Comparison of ENCODE assay signal across 25 cellular contexts in genomic region chr13:51823351-51823750, GRCh38. TPM values are rescaled to one million over a fixed set of nuclear protein-coding genes. Genes with fewer than 3 reads are reported as not detected.
A peak's percentile ranks its signal among the peaks of the same experiment; 100 is the strongest.
DNase-seq lines count a peak whose midpoint lies in the region; ATAC-seq and TF ChIP-seq lines count a peak whose summit lies in the region.
"Had no signal": no experiment of that assay in that cellular context is flagged by ENCODE, and none has a peak within 500 bp of the region (broad histone marks: within the 10 kb centered on the region; RNA-seq: fewer than 3 reads in every experiment).

No MANE protein-coding gene starts in this region.

- peaks cover 94% of the 10 kb centered on the region for H3K4me1 Mint-ChIP-seq in activated naive CD4-positive, alpha-beta T cell treated with anti-CD3 and anti-CD28 coated beads, Interleukin-2, amount 50 U/mL, for 24 hours
- peaks cover 73 to 82% of the 10 kb centered on the region in 2 donors for H3K4me1 Mint-ChIP-seq in effector memory CD8-positive, alpha-beta T cell (ENCODE audit: low read depth in 2 of 2)
- H3K4me1 Mint-ChIP-seq in stimulated activated naive CD8-positive, alpha-beta T cell treated with anti-CD3 and anti-CD28 coated beads, Interleukin-15, amount 100 ng/mL, for 72 hours: peaks cover 88% of the 10 kb centered on the region
- peaks cover 61% of the 10 kb centered on the region for H3K4me1 Mint-ChIP-seq in stimulated activated memory B cell treated with anti-CD40 and anti-IgM and Interleukin-4, amounts not matched to agents 10 μg/mL and 1 μg/mL and 100 μg/mL, for 72 hours

- H3K27me3 Mint-ChIP-seq in activated naive CD4-positive, alpha-beta T cell treated with anti-CD3 and anti-CD28 coated beads, Interleukin-2, amount 50 U/mL, for 24 hours: no peaks in the 10 kb centered on the region
- no peaks in the 10 kb centered on the region for H3K27me3 Mint-ChIP-seq in effector memory CD8-positive, alpha-beta T cell
- no peaks in the 10 kb centered on the region for H3K27me3 Mint-ChIP-seq in stimulated activated naive CD8-positive, alpha-beta T cell treated with anti-CD3 and anti-CD28 coated beads, Interleukin-15, amount 100 ng/mL, for 72 hours
- H3K27me3 Mint-ChIP-seq in stimulated activated memory B cell treated with anti-CD40 and anti-IgM and Interleukin-4, amounts not matched to agents 10 μg/mL and 1 μg/mL and 100 μg/mL, for 72 hours: no peaks in the 10 kb centered on the region

- H3K4me3 Mint-ChIP-seq in activated naive CD4-positive, alpha-beta T cell treated with anti-CD3 and anti-CD28 coated beads, Interleukin-2, amount 50 U/mL, for 24 hours: peak overlapping the region; percentile 89
- H3K4me3 Mint-ChIP-seq in effector memory CD8-positive, alpha-beta T cell: peak overlapping the region in 1 of 2 donors; percentile 58
- H3K4me3 Mint-ChIP-seq in stimulated activated naive CD8-positive, alpha-beta T cell treated with anti-CD3 and anti-CD28 coated beads, Interleukin-15, amount 100 ng/mL, for 72 hours: peak overlapping the region; percentile 90 to 95
- H3K4me3 Mint-ChIP-seq in stimulated activated memory B cell treated with anti-CD40 and anti-IgM and Interleukin-4, amounts not matched to agents 10 μg/mL and 1 μg/mL and 100 μg/mL, for 72 hours: no peak overlapping the region

- H3K36me3 Mint-ChIP-seq in activated naive CD4-positive, alpha-beta T cell treated with anti-CD3 and anti-CD28 coated beads, Interleukin-2, amount 50 U/mL, for 24 hours: no peaks in the 10 kb centered on the region
- H3K36me3 Mint-ChIP-seq in effector memory CD8-positive, alpha-beta T cell (ENCODE audit: insufficient read depth): peaks cover 4% of the 10 kb centered on the region
- no peaks in the 10 kb centered on the region for H3K36me3 Mint-ChIP-seq in stimulated activated memory B cell treated with anti-CD40 and anti-IgM and Interleukin-4, amounts not matched to agents 10 μg/mL and 1 μg/mL and 100 μg/mL, for 72 hours

- H3K27ac ChIP-seq in mesenchymal stem cell (ENCODE audit: low read length, poor library complexity, severe bottlenecking): no peak overlapping the region
- no peak overlapping the region for H3K27ac ChIP-seq in gastrocnemius medialis
- H3K27ac ChIP-seq: body of pancreas, SK-N-MC had no signal

- in situ Hi-C loops in gastrocnemius medialis (cut with MboI; ENCODE audit: low sequenced_read_pairs in 4 of 4): loop anchor here in 3 of 4 donors (25.0 kb wide), 5 partner anchors 189 to 614 kb away; partner anchors contain the start of genes ALG11 (in 1 of the 3), ATP7B (in 1 of the 3), NEK5 (in 1 of the 3) and UTP14C (in 1 of the 3)

- H2BK15ac ChIP-seq in mesenchymal stem cell (ENCODE audit: low read depth, poor library complexity, severe bottlenecking): no peak overlapping the region

- no peak overlapping the region for H2BK120ac ChIP-seq in mesenchymal stem cell (ENCODE audit: low read depth, low read length)

- intact Hi-C loops in gastrocnemius medialis (cut with DNase I; ENCODE audit: low total_unique reads): no loop called here

- no peaks in the 10 kb centered on the region for H3K9me3 Mint-ChIP-seq in activated naive CD4-positive, alpha-beta T cell treated with anti-CD3 and anti-CD28 coated beads, Interleukin-2, amount 50 U/mL, for 24 hours
- no peaks in the 10 kb centered on the region for H3K9me3 Mint-ChIP-seq in effector memory CD8-positive, alpha-beta T cell
- no peaks in the 10 kb centered on the region for H3K9me3 Mint-ChIP-seq in stimulated activated naive CD8-positive, alpha-beta T cell treated with anti-CD3 and anti-CD28 coated beads, Interleukin-15, amount 100 ng/mL, for 72 hours
- H3K9me3 Mint-ChIP-seq in stimulated activated memory B cell treated with anti-CD40 and anti-IgM and Interleukin-4, amounts not matched to agents 10 μg/mL and 1 μg/mL and 100 μg/mL, for 72 hours: no peaks in the 10 kb centered on the region

- no peak for DNase-seq in activated naive CD4-positive, alpha-beta T cell treated with Interleukin-2 at 50 U/mL for 16 hours
- peak; percentile 7 for DNase-seq in MV-4-11 (lab: John Stamatoyannopoulos, UW)
- DNase-seq in effector memory CD8-positive, alpha-beta T cell: no peak
- DNase-seq in stimulated activated naive CD8-positive, alpha-beta T cell treated with anti-CD3 and anti-CD28 coated beads, Interleukin-15, amount 100 ng/mL, for 72 hours: no peak
- DNase-seq in mesenchymal stem cell: no peak
- DNase-seq in gastrocnemius medialis: no peak
- DNase-seq: activated CD4-positive, CD25-positive, alpha-beta regulatory T cell; body of pancreas; Calu3; glutamatergic neuron; MM.1S; NCI-H345; posterior cingulate gyrus; stimulated activated CD4-positive, alpha-beta T cell treated with anti-CD3 and anti-CD28 coated beads, Interleukin-2, amount 100 ng/mL, for 24 hours; stomach; trophoblast cell had no signal

- no peak overlapping the region for H4K8ac ChIP-seq in mesenchymal stem cell (ENCODE audit: low read length)

- H2AFZ ChIP-seq in mesenchymal stem cell (ENCODE audit: low read depth, low read length): no peak overlapping the region

- ATAC-seq in effector memory CD8-positive, alpha-beta T cell (replicated peaks): no peak
- no peak for ATAC-seq in stimulated activated naive CD8-positive, alpha-beta T cell treated with anti-CD3 and anti-CD28 coated beads, Interleukin-15, amount 100 ng/mL, for 72 hours
- ATAC-seq in gastrocnemius medialis: no peak
- ATAC-seq in stimulated activated memory B cell treated with anti-CD40 and anti-IgM and Interleukin-4, amounts not matched to agents 10 μg/mL and 1 μg/mL and 100 μg/mL, for 72 hours: no peak
- ATAC-seq: body of pancreas, Panc1 had no signal

- H3K23ac ChIP-seq in mesenchymal stem cell (ENCODE audit: low read length in 2 of 2): no peak overlapping the region

- H4K91ac ChIP-seq in mesenchymal stem cell (ENCODE audit: low read length): no peak overlapping the region

- peaks cover 57 to 62% of the 10 kb centered on the region in 2 experiments for H3K27me3 ChIP-seq in mesenchymal stem cell (ENCODE audit: control insufficient read depth in 1 of 2, insufficient read depth in 1 of 2, low read length in 2 of 2)
- no peaks in the 10 kb centered on the region for H3K27me3 ChIP-seq in gastrocnemius medialis
- H3K27me3 ChIP-seq: body of pancreas, stomach had no signal

- no peak overlapping the region for H3K9ac ChIP-seq in mesenchymal stem cell (ENCODE audit: low read length)

- WGBS in mesenchymal stem cell: 90% methylated on average over 2 of the region's 2 CpGs

- H3K27ac Mint-ChIP-seq in activated naive CD4-positive, alpha-beta T cell treated with anti-CD3 and anti-CD28 coated beads, Interleukin-2, amount 50 U/mL, for 24 hours: peak overlapping the region; percentile 99
- H3K27ac Mint-ChIP-seq in effector memory CD8-positive, alpha-beta T cell: peak overlapping the region; percentile 79 to 88
- H3K27ac Mint-ChIP-seq in stimulated activated naive CD8-positive, alpha-beta T cell treated with anti-CD3 and anti-CD28 coated beads, Interleukin-15, amount 100 ng/mL, for 72 hours: peak overlapping the region; percentile 96 to 97
- no peak overlapping the region for H3K27ac Mint-ChIP-seq in stimulated activated memory B cell treated with anti-CD40 and anti-IgM and Interleukin-4, amounts not matched to agents 10 μg/mL and 1 μg/mL and 100 μg/mL, for 72 hours

- no peak for TF ChIP-seq CTCF in gastrocnemius medialis (IDR thresholded peaks at IDR 0.05 in 4 of 5, conservative IDR thresholded peaks at IDR 0.05 in 1 of 5)

- H3K9me3 ChIP-seq in mesenchymal stem cell (ENCODE audit: control insufficient read depth, low read length) (no peaks in the 10 kb centered on the region), gastrocnemius medialis (no peaks in the 10 kb centered on the region)
- H3K9me3 ChIP-seq: body of pancreas, stomach had no signal

- no peak overlapping the region for H2BK12ac ChIP-seq in mesenchymal stem cell (ENCODE audit: low read length in 2 of 2)

- H3K14ac ChIP-seq in mesenchymal stem cell (ENCODE audit: low read length in 2 of 2): no peak overlapping the region

- H3K4me1 ChIP-seq in mesenchymal stem cell (ENCODE audit: control insufficient read depth, insufficient read depth, low read depth, low read length): peaks cover 2% of the 10 kb centered on the region
- H3K4me1 ChIP-seq in gastrocnemius medialis: peaks cover 14 to 15% of the 10 kb centered on the region in 2 donors
- H3K4me1 ChIP-seq: body of pancreas had no signal

- no peaks in the 10 kb centered on the region for H3K36me3 ChIP-seq in mesenchymal stem cell (ENCODE audit: control insufficient read depth in 1 of 2, insufficient read depth in 2 of 2, low read depth in 1 of 2, low read length in 2 of 2)
- H3K36me3 ChIP-seq in gastrocnemius medialis: no peaks in the 10 kb centered on the region
- H3K36me3 ChIP-seq: stomach had no signal

- H3K79me1 ChIP-seq in mesenchymal stem cell (replicated peaks; ENCODE audit: low read length, poor library complexity, severe bottlenecking): no peaks in the 10 kb centered on the region

- H2BK5ac ChIP-seq in mesenchymal stem cell (ENCODE audit: low read depth, low read length, poor library complexity, severe bottlenecking): no peak overlapping the region

- H2AK5ac ChIP-seq in mesenchymal stem cell (ENCODE audit: low read length, severe bottlenecking): no peak overlapping the region

- no peak overlapping the region for H3K4me2 ChIP-seq in mesenchymal stem cell (ENCODE audit: low read length, poor library complexity, severe bottlenecking)

- H3K18ac ChIP-seq in mesenchymal stem cell (ENCODE audit: low read depth in 1 of 2, low read length in 2 of 2): no peak overlapping the region

- TF ChIP-seq POLR2A in gastrocnemius medialis (IDR thresholded peaks at IDR 0.05): no peak

- H3K4me3 ChIP-seq in mesenchymal stem cell (ENCODE audit: insufficient read depth in 1 of 2, low read depth in 1 of 2, low read length in 2 of 2): no peak overlapping the region
- H3K4me3 ChIP-seq in gastrocnemius medialis: no peak overlapping the region
- H3K4me3 ChIP-seq: body of pancreas, SK-N-MC, stomach had no signal

- no peak overlapping the region for H3K4ac ChIP-seq in mesenchymal stem cell (ENCODE audit: low read depth in 1 of 2, low read length in 2 of 2)

RNA-seq across cellular contexts. Expression of gene DHRS12, which starts 19.4 kb away (rescaled TPM):
- 4.4 TPM for polyA plus RNA-seq in mesenchymal stem cell (2013, experiment 1 of 2)
- polyA plus RNA-seq in mesenchymal stem cell (2013, experiment 2 of 2): 4.4 TPM
- total RNA-seq in gastrocnemius medialis: 1 to 10 TPM; 1.8 to 6.0 (median 4.7) TPM
- total RNA-seq: Daoy had no signal

RNA-seq across cellular contexts. Expression of gene TMEM272, which starts 21.6 kb away (rescaled TPM):
- polyA plus RNA-seq in mesenchymal stem cell (2013, experiment 1 of 2): not detected
- polyA plus RNA-seq in mesenchymal stem cell (2013, experiment 2 of 2): not detected
- total RNA-seq in gastrocnemius medialis: under 1 TPM in 3 of 4 donors, not detected in 1; 0.20 to 0.41 (median 0.27) TPM
- total RNA-seq: body of pancreas, Calu3, Daoy, fibroblast of lung, skeletal muscle tissue had no signal
- polyA plus RNA-seq: fibroblast of lung had no signal

RNA-seq across cellular contexts. Expression of gene CCDC70, which starts 38.4 kb away (rescaled TPM):
- polyA plus RNA-seq in mesenchymal stem cell (2013, experiment 1 of 2): not detected
- polyA plus RNA-seq in mesenchymal stem cell (2013, experiment 2 of 2): not detected
- total RNA-seq in gastrocnemius medialis: not detected
- total RNA-seq: body of pancreas, Calu3, Daoy, fibroblast of lung, mesenteric fat pad, skeletal muscle tissue, stomach had no signal
- polyA plus RNA-seq: fibroblast of lung, neural cell, stomach had no signal
